ENCODE assay signal across 36 cellular contexts in genomic region chr4:150501983-150502382, GRCh38.
DNase-seq lines count a peak whose midpoint lies in the region; ATAC-seq, FAIRE-seq and TF ChIP-seq lines count a peak whose summit lies in the region.
"Had no signal": no experiment of that assay in that cellular context is flagged by ENCODE, and none has a peak within 500 bp of the region (broad histone marks: within the 10 kb centered on the region; RNA-seq: fewer than 3 reads in every experiment).

No MANE protein-coding gene starts in this region.

- no peak overlapping the region for H3K4me3 ChIP-seq in astrocyte (ENCODE audit: insufficient read depth, low read depth, low read length)
- H3K4me3 ChIP-seq: BLaER1 treated with 17β-estradiol and CSF1 and Interleukin-3, amounts not matched to agents 10 nM and 100 nM; colonic mucosa; smooth muscle cell; thoracic aorta had no signal

- H3K36me3 ChIP-seq in astrocyte (ENCODE audit: insufficient read depth, low read length), result no peaks in the 10 kb centered on the region
- H3K36me3 ChIP-seq: BLaER1 treated with 17β-estradiol and CSF1 and Interleukin-3, amounts not matched to agents 10 nM and 100 nM; colonic mucosa; thoracic aorta had no signal

- H4K20me1 ChIP-seq in astrocyte (ENCODE audit: insufficient read depth, low read length), result no peaks in the 10 kb centered on the region
- H4K20me1 ChIP-seq: BLaER1 treated with 17β-estradiol and CSF1 and Interleukin-3, amounts not matched to agents 10 nM and 100 nM had no signal

- FAIRE-seq in astrocyte (lab: Jason Lieb, UNC), result peak; percentile 68
- FAIRE-seq: RCC 7860, urothelium cell line had no signal

- H3K4me2 ChIP-seq in astrocyte (ENCODE audit: low read length), result no peak overlapping the region
- H3K4me2 ChIP-seq: smooth muscle cell had no signal

- peaks cover 14% of the 10 kb centered on the region for H3K4me1 Mint-ChIP-seq in astrocyte (ENCODE audit: low read depth, unreplicated experiment)
- H3K4me1 Mint-ChIP-seq in stimulated activated effector memory CD8-positive, alpha-beta T cell treated with anti-CD3 and anti-CD28 coated beads, Interleukin-12 subunit alpha, Interleukin-12 subunit beta, amount 100 ng/mL, for 72 hours, result peaks cover 15% of the 10 kb centered on the region
- H3K4me1 Mint-ChIP-seq: H9 had no signal

- H3K9me3 Mint-ChIP-seq in astrocyte (ENCODE audit: unreplicated experiment), result peaks cover 14% of the 10 kb centered on the region
- peaks cover 4% of the 10 kb centered on the region for H3K9me3 Mint-ChIP-seq in stimulated activated effector memory CD8-positive, alpha-beta T cell treated with anti-CD3 and anti-CD28 coated beads, Interleukin-12 subunit alpha, Interleukin-12 subunit beta, amount 100 ng/mL, for 72 hours
- H3K9me3 Mint-ChIP-seq: activated naive CD4-positive, alpha-beta T cell treated with anti-CD3 and anti-CD28 coated beads, Interleukin-2, amount 50 U/mL, for 24 hours; stimulated activated naive CD8-positive, alpha-beta T cell treated with anti-CD3 and anti-CD28 coated beads, Interleukin-15, Interleukin-2, amounts not matched to agents 100 ng/mL and 50 ng/mL, for 24 hours had no signal

- H3K27ac ChIP-seq in astrocyte (ENCODE audit: low read depth, low read length), result no peak overlapping the region
- H3K27ac ChIP-seq: BLaER1 treated with 17β-estradiol and CSF1 and Interleukin-3, amounts not matched to agents 10 nM and 100 nM; colonic mucosa; epithelial cell of prostate; foreskin keratinocyte; thoracic aorta; VCaP had no signal

- H3K9me3 ChIP-seq in astrocyte (ENCODE audit: insufficient read depth, low read depth, low read length), result no peaks in the 10 kb centered on the region
- H3K9me3 ChIP-seq: colonic mucosa, thoracic aorta had no signal

- no peaks in the 10 kb centered on the region for H3K27me3 Mint-ChIP-seq in astrocyte (ENCODE audit: low read depth, unreplicated experiment)
- H3K27me3 Mint-ChIP-seq: activated naive CD4-positive, alpha-beta T cell treated with anti-CD3 and anti-CD28 coated beads, Interleukin-2, amount 50 U/mL, for 24 hours; naive B cell; stimulated activated naive CD8-positive, alpha-beta T cell treated with anti-CD3 and anti-CD28 coated beads, Interleukin-15, Interleukin-2, amounts not matched to agents 100 ng/mL and 50 ng/mL, for 24 hours had no signal

- TF ChIP-seq CTCF in astrocyte (IDR thresholded peaks at IDR 0.05; ENCODE audit: insufficient read depth, low read depth, low read length), result no peak

- H3K4me1 ChIP-seq in astrocyte (ENCODE audit: insufficient read depth, low read length), result no peaks in the 10 kb centered on the region
- H3K4me1 ChIP-seq: colonic mucosa, foreskin keratinocyte had no signal

- no peak overlapping the region for H2AFZ ChIP-seq in astrocyte (ENCODE audit: low read depth, low read length)

- DNase-seq in ELR (ENCODE audit: low read depth) (peak; percentile 14), astrocyte (ENCODE audit: low read depth) (peak; percentile 25), iris pigment epithelial cell (ENCODE audit: low read depth) (peak; percentile 24), KBM-7 (no peak), DMS53 treated with DMSO at 0.1 percent for 48 hours (lab: John Stamatoyannopoulos, UW; ENCODE audit: unreplicated experiment) (no peak)
- no peak for DNase-seq in stimulated activated effector memory CD8-positive, alpha-beta T cell treated with anti-CD3 and anti-CD28 coated beads, Interleukin-12 subunit alpha, Interleukin-12 subunit beta, amount 100 ng/mL, for 72 hours (ENCODE audit: low spot score in 2 of 2)
- DNase-seq: ACHN; activated CD4-positive, alpha-beta T cell treated with anti-CD3 and anti-CD28 coated beads for 4 hours; activated CD8-positive, alpha-beta memory T cell treated with anti-CD3 and anti-CD28 coated beads for 24 hours; activated T-cell treated with anti-CD3 and anti-CD28 coated beads for 4 hours; colonic mucosa; effector CD4-positive, alpha-beta T cell; GDM1; H9; midbrain; MV-4-11; naive B cell; NCI-H1436 treated with DMSO at 0.1 percent for 48 hours; NCI-H2107; NCI-H748 treated with DMSO at 0.1 percent for 48 hours; nucleus accumbens; SHP77 treated with DMSO at 0.1 percent for 48 hours; stimulated activated CD4-positive, alpha-beta T cell treated with anti-CD3 and anti-CD28 coated beads, Interleukin-1b, Interleukin-23, amount 100 ng/mL, for 48 hours; SW 1271 had no signal

- H3K27me3 ChIP-seq in astrocyte (ENCODE audit: insufficient read depth, low read length), result no peaks in the 10 kb centered on the region
- H3K27me3 ChIP-seq: BLaER1 treated with 17β-estradiol and CSF1 and Interleukin-3, amounts not matched to agents 10 nM and 100 nM; colonic mucosa; foreskin keratinocyte had no signal

- no peaks in the 10 kb centered on the region for H3K79me2 ChIP-seq in astrocyte (ENCODE audit: insufficient read depth, low read length)

- no peak for ATAC-seq in stimulated activated effector memory CD8-positive, alpha-beta T cell treated with anti-CD3 and anti-CD28 coated beads, Interleukin-12 subunit alpha, Interleukin-12 subunit beta, amount 100 ng/mL, for 72 hours
- no peak for ATAC-seq in HG03469 (IDR thresholded peaks at IDR 0.05; ENCODE audit: unreplicated experiment)

- H3K27ac Mint-ChIP-seq in astrocyte (ENCODE audit: unreplicated experiment), result peak overlapping the region; percentile 78
- peak overlapping the region; percentile 50 for H3K27ac Mint-ChIP-seq in stimulated activated effector memory CD8-positive, alpha-beta T cell treated with anti-CD3 and anti-CD28 coated beads, Interleukin-12 subunit alpha, Interleukin-12 subunit beta, amount 100 ng/mL, for 72 hours
- H3K27ac Mint-ChIP-seq: activated naive CD4-positive, alpha-beta T cell treated with anti-CD3 and anti-CD28 coated beads, Interleukin-2, amount 50 U/mL, for 24 hours; activated T-helper 2 cell treated with anti-CD3 and anti-CD28 coated beads, Interferon-gamma antibody, Interleukin-2, Interleukin-4, amounts not matched to agents 10 μg/mL and 5 μg/mL and 100 μg/mL, durations not matched to agents 14 hours and 24 hours and 36 hours; H9; stimulated activated naive CD8-positive, alpha-beta T cell treated with anti-CD3 and anti-CD28 coated beads, Interleukin-15, Interleukin-2, amounts not matched to agents 100 ng/mL and 50 ng/mL, for 24 hours had no signal

- in situ Hi-C loops in KBM-7 (cut with MboI; ENCODE audit: low pct_unique_long_range_greater_than_20kb, low sequenced_read_pairs), result no loop called here

- H3K36me3 Mint-ChIP-seq in astrocyte (ENCODE audit: low read depth, unreplicated experiment), result peaks cover 5% of the 10 kb centered on the region
- H3K36me3 Mint-ChIP-seq in stimulated activated effector memory CD8-positive, alpha-beta T cell treated with anti-CD3 and anti-CD28 coated beads, Interleukin-12 subunit alpha, Interleukin-12 subunit beta, amount 100 ng/mL, for 72 hours, result no peaks in the 10 kb centered on the region

- no peak overlapping the region for H3K9ac ChIP-seq in astrocyte (ENCODE audit: low read length)
- H3K9ac ChIP-seq: BLaER1 treated with 17β-estradiol and CSF1 and Interleukin-3, amounts not matched to agents 10 nM and 100 nM had no signal

- H3K4me3 Mint-ChIP-seq in astrocyte (ENCODE audit: unreplicated experiment), result no peak overlapping the region
- no peak overlapping the region for H3K4me3 Mint-ChIP-seq in stimulated activated effector memory CD8-positive, alpha-beta T cell treated with anti-CD3 and anti-CD28 coated beads, Interleukin-12 subunit alpha, Interleukin-12 subunit beta, amount 100 ng/mL, for 72 hours
- H3K4me3 Mint-ChIP-seq: activated naive CD4-positive, alpha-beta T cell treated with anti-CD3 and anti-CD28 coated beads, Interleukin-2, amount 50 U/mL, for 24 hours; H9; naive B cell; stimulated activated naive CD8-positive, alpha-beta T cell treated with anti-CD3 and anti-CD28 coated beads, Interleukin-15, Interleukin-2, amounts not matched to agents 100 ng/mL and 50 ng/mL, for 24 hours had no signal

Comparison
In these comparisons a context has a peak if more than half of its experiments do, and no peak if none do; other contexts are left out.
1. DNase-seq: peak in ELR (single experiment), astrocyte (single experiment) and iris pigment epithelial cell (single experiment); none in stimulated activated effector memory CD8-positive, alpha-beta T cell treated with anti-CD3 and anti-CD28 coated beads, Interleukin-12 subunit alpha, Interleukin-12 subunit beta, amount 100 ng/mL, for 72 hours (0 of 2), KBM-7 (single experiment) and DMS53 treated with DMSO at 0.1 percent for 48 hours (single experiment).